In genomic region chr1:221827307-221827642, GRCh38 we compare ENCODE assay signal across 15 cellular contexts.
DNase-seq lines count a peak whose midpoint lies in the region; ATAC-seq and TF ChIP-seq lines count a peak whose summit lies in the region.
"Had no signal": no experiment of that assay in that cellular context is flagged by ENCODE, and none has a peak within 500 bp of the region (broad histone marks: within the 10 kb centered on the region; RNA-seq: fewer than 3 reads in every experiment).

No MANE protein-coding gene starts in this region.

- dilution Hi-C loops in IMR-90 (cut with HindIII; ENCODE audit: low sequenced_read_pairs, unreplicated experiment): no loop called here

- peaks cover 37% of the 10 kb centered on the region for H3K4me1 Mint-ChIP-seq in CD8-positive, alpha-beta T cell (ENCODE audit: low read depth)
- peaks cover 73% of the 10 kb centered on the region for H3K4me1 Mint-ChIP-seq in activated naive CD8-positive, alpha-beta T cell treated with anti-CD3 and anti-CD28 coated beads, Interleukin-2, amount 10 ng/mL, durations not matched to agents 7 days and 5 days

- H3K18ac ChIP-seq in IMR-90 (ENCODE audit: low read depth, low read length): peak overlapping the region; percentile 93; the same call in 1 of the 2 replicates

- no peak overlapping the region for H3K27ac ChIP-seq in CD8-positive, alpha-beta T cell (ENCODE audit: low read depth, low read length)
- H3K27ac ChIP-seq in IMR-90 (ENCODE audit: insufficient read depth, low read length): no peak overlapping the region; the same call in 1 of the 2 replicates
- H3K27ac ChIP-seq: VCaP had no signal

- no peak overlapping the region for H3K4me3 Mint-ChIP-seq in CD8-positive, alpha-beta T cell
- peak overlapping the region; percentile 44 for H3K4me3 Mint-ChIP-seq in activated naive CD8-positive, alpha-beta T cell treated with anti-CD3 and anti-CD28 coated beads, Interleukin-2, amount 10 ng/mL, durations not matched to agents 7 days and 5 days
- H3K4me3 Mint-ChIP-seq: CD4-positive, alpha-beta T cell had no signal

- peak overlapping the region; percentile 79 for H3K23ac ChIP-seq in IMR-90 (ENCODE audit: low read depth, low read length)

- H2BK120ac ChIP-seq in IMR-90 (ENCODE audit: low read depth, low read length): peak overlapping the region; percentile 86

- peaks cover 30% of the 10 kb centered on the region for H3K4me1 ChIP-seq in CD8-positive, alpha-beta T cell (ENCODE audit: insufficient read depth, low read length)
- peaks cover 20% of the 10 kb centered on the region for H3K4me1 ChIP-seq in IMR-90 (ENCODE audit: control insufficient read depth, insufficient read depth, low read length)

- no peak overlapping the region for H3K4me2 ChIP-seq in IMR-90 (ENCODE audit: low read depth, low read length)

- peak overlapping the region; percentile 21; the same call in 1 of the 2 replicates for H4K5ac ChIP-seq in IMR-90 (ENCODE audit: low read depth, low read length)

- peak overlapping the region; percentile 68 for H2BK5ac ChIP-seq in IMR-90 (ENCODE audit: low read depth, low read length, poor library complexity, severe bottlenecking)

- no peaks in the 10 kb centered on the region for H3K27me3 Mint-ChIP-seq in CD8-positive, alpha-beta T cell (ENCODE audit: low read depth)
- no peaks in the 10 kb centered on the region for H3K27me3 Mint-ChIP-seq in activated naive CD8-positive, alpha-beta T cell treated with anti-CD3 and anti-CD28 coated beads, Interleukin-2, amount 10 ng/mL, durations not matched to agents 7 days and 5 days
- H3K27me3 Mint-ChIP-seq: CD4-positive, alpha-beta T cell had no signal

- no peak for TF ChIP-seq POLR2A in IMR-90 (IDR thresholded peaks at IDR 0.05; ENCODE audit: low read depth, low read length)

- peak overlapping the region; percentile 94 for H2BK20ac ChIP-seq in IMR-90 (ENCODE audit: low read depth, low read length)

- POLR2A ChIA-PET in CD8-positive, alpha-beta T cell (lab: Charles Lee): no interaction called here
- POLR2A ChIA-PET in IMR-90 (lab: Charles Lee; ENCODE audit: unreplicated experiment): no interaction called here
- POLR2A ChIA-PET in activated naive CD8-positive, alpha-beta T cell treated with anti-CD3 and anti-CD28 coated beads, Interleukin-2, amount 10 ng/mL, durations not matched to agents 7 days and 5 days (lab: Charles Lee): interaction anchor here (0.7 to 4.7 kb wide), 7 partner anchors 43 to 626 kb away, joined by 3 to 46 read pairs (median 4); partner anchors contain the start of gene DUSP10

- H3K4me3 ChIP-seq in CD8-positive, alpha-beta T cell (ENCODE audit: low read depth, low read length): no peak overlapping the region
- no peak overlapping the region for H3K4me3 ChIP-seq in IMR-90 (ENCODE audit: insufficient read depth, low read depth, low read length)

- ATAC-seq in CD8-positive, alpha-beta T cell: no peak
- no peak for ATAC-seq in IMR-90 (ENCODE audit: low read depth)
- ATAC-seq in activated naive CD8-positive, alpha-beta T cell treated with anti-CD3 and anti-CD28 coated beads, Interleukin-2, amount 10 ng/mL, durations not matched to agents 7 days and 5 days (ENCODE audit: low read depth): no peak

- peak overlapping the region; percentile 79 for H2AK5ac ChIP-seq in IMR-90 (ENCODE audit: low read depth, low read length)

- H3K36me3 ChIP-seq in CD8-positive, alpha-beta T cell (ENCODE audit: insufficient read depth, low read length): no peaks in the 10 kb centered on the region
- H3K36me3 ChIP-seq in IMR-90 (ENCODE audit: control insufficient read depth, insufficient read depth, low read length): no peaks in the 10 kb centered on the region

- no CpG with 5 or more reads among the region's 1 CpG for WGBS in IMR-90 (ENCODE audit: extremely low coverage in 2 of 2, insufficient read length in 1 of 2), 2 experiments

- CTCF ChIA-PET in CD8-positive, alpha-beta T cell (lab: Charles Lee): no interaction called here
- CTCF ChIA-PET in IMR-90 (lab: Yijun Ruan, JAX): interaction anchor here (0.6 to 1.1 kb wide), 2 partner anchors 47 to 228 kb away, joined by 3 to 6 read pairs; no protein-coding TSS in a partner anchor

- H3K9me3 Mint-ChIP-seq in CD8-positive, alpha-beta T cell: no peaks in the 10 kb centered on the region
- H3K9me3 Mint-ChIP-seq in activated naive CD8-positive, alpha-beta T cell treated with anti-CD3 and anti-CD28 coated beads, Interleukin-2, amount 10 ng/mL, durations not matched to agents 7 days and 5 days: peaks cover 5% of the 10 kb centered on the region
- H3K9me3 Mint-ChIP-seq: CD4-positive, alpha-beta T cell had no signal

- H2AK9ac ChIP-seq in IMR-90 (replicated peaks; ENCODE audit: low read depth, low read length, poor library complexity): peak overlapping the region; percentile 12

- H3K9me1 ChIP-seq in IMR-90 (ENCODE audit: insufficient read depth, low read length): peaks cover 14% of the 10 kb centered on the region

- H4K91ac ChIP-seq in IMR-90 (ENCODE audit: insufficient read depth, low read depth, low read length): peak overlapping the region; percentile 71

- H3K27ac Mint-ChIP-seq in CD8-positive, alpha-beta T cell: peak overlapping the region; percentile 47
- H3K27ac Mint-ChIP-seq in activated naive CD8-positive, alpha-beta T cell treated with anti-CD3 and anti-CD28 coated beads, Interleukin-2, amount 10 ng/mL, durations not matched to agents 7 days and 5 days: peak overlapping the region; percentile 97
- H3K27ac Mint-ChIP-seq: activated naive CD4-positive, alpha-beta T cell treated with anti-CD3 and anti-CD28 coated beads, Interleukin-2, amount 50 U/mL, for 72 hours; CD4-positive, alpha-beta T cell had no signal

- no peaks in the 10 kb centered on the region for H3K27me3 ChIP-seq in CD8-positive, alpha-beta T cell (ENCODE audit: insufficient read depth, low read length)
- H3K27me3 ChIP-seq in IMR-90 (ENCODE audit: control insufficient read depth, insufficient read depth, low read length): no peaks in the 10 kb centered on the region

- H2AFZ ChIP-seq in IMR-90 (replicated peaks; ENCODE audit: low read length, poor library complexity): peak overlapping the region; percentile 79

- H3K9ac ChIP-seq in IMR-90 (ENCODE audit: low read depth, low read length): no peak overlapping the region

- H3K4ac ChIP-seq in IMR-90 (ENCODE audit: low read depth, low read length): peak overlapping the region; percentile 81

- no peaks in the 10 kb centered on the region for H3K36me3 Mint-ChIP-seq in CD8-positive, alpha-beta T cell
- H3K36me3 Mint-ChIP-seq in activated naive CD8-positive, alpha-beta T cell treated with anti-CD3 and anti-CD28 coated beads, Interleukin-2, amount 10 ng/mL, durations not matched to agents 7 days and 5 days: peaks cover 12% of the 10 kb centered on the region

- no peak for DNase-seq in CD8-positive, alpha-beta T cell
- DNase-seq in IMR-90 (no peak), myocyte (ENCODE audit: low read depth) (peak; percentile 65), cerebellar cortex (ENCODE audit: low spot score) (no peak), HK-2 (ENCODE audit: unreplicated experiment) (no peak), AML-193 (lab: John Stamatoyannopoulos, UW) (no peak)
- DNase-seq in activated naive CD8-positive, alpha-beta T cell treated with anti-CD3 and anti-CD28 coated beads, Interleukin-2, amount 10 ng/mL, durations not matched to agents 7 days and 5 days: no peak
- DNase-seq: activated CD8-positive, alpha-beta memory T cell treated with anti-CD3 and anti-CD28 coated beads, Interleukin-2, amount 50 U/mL, for 48 hours; CD4-positive, alpha-beta T cell; kidney glomerular epithelial cell; NCI-H2029 treated with DMSO at 0.1 percent for 48 hours; NCI-H82; SIG-M5 had no signal

- H4K20me1 ChIP-seq in IMR-90 (ENCODE audit: insufficient read depth, low read length): no peaks in the 10 kb centered on the region

- in situ Hi-C loops in IMR-90 (cut with MboI; ENCODE audit: low sequenced_read_pairs): no loop called here

- no peaks in the 10 kb centered on the region for H3K79me1 ChIP-seq in IMR-90 (ENCODE audit: low read depth in 1 of 2, low read length in 2 of 2)

- BruUV-seq in IMR-90 (replicated peaks; lab: Mats Ljungman, UMichigan): no TSS peak

- H3K9me3 ChIP-seq in CD8-positive, alpha-beta T cell (ENCODE audit: low read length): no peaks in the 10 kb centered on the region
- H3K9me3 ChIP-seq in IMR-90 (ENCODE audit: control insufficient read depth, insufficient read depth, low read length): no peaks in the 10 kb centered on the region

- no peak for TF ChIP-seq CTCF in CD8-positive, alpha-beta T cell (IDR thresholded peaks at IDR 0.05)
- no peak for TF ChIP-seq CTCF in IMR-90 (conservative IDR thresholded peaks at IDR 0.05; ENCODE audit: low read depth, low read length)

- no peak for TF ChIP-seq RAD21 in IMR-90 (IDR thresholded peaks at IDR 0.05; ENCODE audit: low read length)

- peak overlapping the region; percentile 77 to 97 for H4K8ac ChIP-seq in IMR-90 (ENCODE audit: low read depth in 2 of 2, low read length in 2 of 2)

- H2BK15ac ChIP-seq in IMR-90 (ENCODE audit: low read depth, low read length): peak overlapping the region; percentile 82; the same call in 2 of the 3 replicates

- intact Hi-C loops in CD8-positive, alpha-beta T cell (cut with DNase I, micrococcal nuclease): no loop called here
- intact Hi-C loops in IMR-90 (cut with micrococcal nuclease): no loop called here

- H3K56ac ChIP-seq in IMR-90 (ENCODE audit: extremely low read depth, insufficient read depth, low read length): no peak overlapping the region

- H3K14ac ChIP-seq in IMR-90 (replicated peaks; ENCODE audit: low read depth, low read length): peak overlapping the region; percentile 69

TF ChIP-seq in IMR-90, 13 proteins besides CTCF, POLR2A, EP300 and RAD21 (continues in another document):
- TF ChIP-seq MAFK (IDR thresholded peaks at IDR 0.05; ENCODE audit: low read depth, low read length): no peak
- no peak for TF ChIP-seq RFX5 (IDR thresholded peaks at IDR 0.05; ENCODE audit: low read depth, low read length)
- TF ChIP-seq USF2 (IDR thresholded peaks at IDR 0.05; ENCODE audit: low read depth, low read length): no peak
- TF ChIP-seq RCOR1 (IDR thresholded peaks at IDR 0.05; ENCODE audit: insufficient replicate concordance, low read length): no peak
